In the genomic region with DNA sequence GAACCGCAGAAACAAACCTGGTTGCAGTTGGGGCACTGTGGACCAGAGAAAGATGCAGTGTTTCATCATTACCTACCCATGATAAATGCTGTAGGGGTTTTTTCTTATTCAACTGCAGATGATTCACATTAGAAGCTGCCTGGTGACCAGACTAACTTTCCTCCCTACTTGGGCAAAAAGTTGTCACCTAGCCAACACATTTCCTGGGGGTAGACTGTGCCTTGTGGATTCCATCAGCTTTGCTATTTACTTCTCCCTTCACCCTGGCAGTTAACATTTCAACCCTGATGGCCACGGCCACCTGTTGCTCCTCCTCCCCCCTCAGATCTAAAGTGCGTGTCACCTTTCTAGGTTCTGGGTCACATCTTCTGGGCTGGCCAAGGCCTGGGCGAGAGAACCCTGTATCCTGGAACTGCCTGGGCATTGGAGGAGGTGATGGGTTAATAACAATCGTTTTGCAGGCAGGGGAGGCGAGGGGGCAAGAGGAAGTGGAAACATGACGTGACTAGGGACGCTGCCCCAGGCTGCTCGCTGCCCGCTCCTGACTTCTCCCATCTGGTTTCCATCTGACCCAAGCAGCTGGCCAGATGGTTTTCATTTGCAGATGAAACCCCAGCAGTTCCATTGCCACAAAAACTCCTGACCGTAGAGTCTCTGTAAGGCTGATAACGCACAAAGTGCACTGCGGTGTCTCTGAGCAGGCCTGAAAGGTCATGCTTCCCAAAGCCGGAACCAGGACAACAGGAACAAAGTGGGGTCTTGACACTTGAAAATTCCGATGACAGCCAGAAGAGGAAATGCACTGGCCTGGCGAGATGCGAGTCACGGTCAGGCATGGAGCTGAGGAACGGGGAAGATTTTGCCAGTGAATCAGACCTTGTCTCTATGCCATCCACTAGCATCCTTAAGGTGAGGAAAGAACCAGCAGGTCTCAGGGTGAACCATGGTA, we compare ENCODE assay signal across 2 cellular contexts.
TF ChIP-seq lines count a peak whose summit lies in the region.

No MANE protein-coding gene starts in this region.

TF ChIP-seq in IMR-90, 13 proteins besides CTCF, POLR2A, EP300 and RAD21:
- no peak for TF ChIP-seq MAFK (IDR thresholded peaks at IDR 0.05; ENCODE audit: low read depth, low read length)
- TF ChIP-seq MXI1 (IDR thresholded peaks at IDR 0.05; ENCODE audit: borderline replicate concordance, low read depth, low read length): 0 out of 2 replicates have a peak, but pooled peaks have one; percentile 25
- TF ChIP-seq SMC3 (IDR thresholded peaks at IDR 0.05; ENCODE audit: low read depth, low read length): peak; percentile 2; the same call in 1 of the 2 replicates
- TF ChIP-seq MAZ (IDR thresholded peaks at IDR 0.05; ENCODE audit: borderline replicate concordance, low read depth, low read length): peak; percentile 34; the same call in 1 of the 2 replicates
- TF ChIP-seq, protein P1, sequence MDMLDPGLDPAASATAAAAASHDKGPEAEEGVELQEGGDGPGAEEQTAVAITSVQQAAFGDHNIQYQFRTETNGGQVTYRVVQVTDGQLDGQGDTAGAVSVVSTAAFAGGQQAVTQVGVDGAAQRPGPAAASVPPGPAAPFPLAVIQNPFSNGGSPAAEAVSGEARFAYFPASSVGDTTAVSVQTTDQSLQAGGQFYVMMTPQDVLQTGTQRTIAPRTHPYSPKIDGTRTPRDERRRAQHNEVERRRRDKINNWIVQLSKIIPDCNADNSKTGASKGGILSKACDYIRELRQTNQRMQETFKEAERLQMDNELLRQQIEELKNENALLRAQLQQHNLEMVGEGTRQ (IDR thresholded peaks at IDR 0.05; ENCODE audit: low read depth, low read length): no peak
- TF ChIP-seq NFE2L2 (IDR thresholded peaks at IDR 0.05; ENCODE audit: low read depth, low read length): 0 out of 2 replicates have a peak, but pooled peaks have one; percentile 5
- TF ChIP-seq FOS (IDR thresholded peaks at IDR 0.05; ENCODE audit: low read depth, low read length): peak; percentile 41; the same call in 1 of the 2 replicates
- peak; percentile 80 for TF ChIP-seq CEBPB (IDR thresholded peaks at IDR 0.05; ENCODE audit: low read depth, low read length)
- TF ChIP-seq BHLHE40 (IDR thresholded peaks at IDR 0.05; ENCODE audit: low read depth, low read length): 0 out of 2 replicates have a peak, but pooled peaks have one; percentile 40

TF ChIP-seq in GM12878, 131 proteins besides CTCF, POLR2A, EP300 and RAD21:
- TF ChIP-seq SPI1 (IDR thresholded peaks at IDR 0.05; ENCODE audit: borderline replicate concordance, insufficient read depth, low read depth, low read length): peak; percentile 70
- TF ChIP-seq, protein P2, sequence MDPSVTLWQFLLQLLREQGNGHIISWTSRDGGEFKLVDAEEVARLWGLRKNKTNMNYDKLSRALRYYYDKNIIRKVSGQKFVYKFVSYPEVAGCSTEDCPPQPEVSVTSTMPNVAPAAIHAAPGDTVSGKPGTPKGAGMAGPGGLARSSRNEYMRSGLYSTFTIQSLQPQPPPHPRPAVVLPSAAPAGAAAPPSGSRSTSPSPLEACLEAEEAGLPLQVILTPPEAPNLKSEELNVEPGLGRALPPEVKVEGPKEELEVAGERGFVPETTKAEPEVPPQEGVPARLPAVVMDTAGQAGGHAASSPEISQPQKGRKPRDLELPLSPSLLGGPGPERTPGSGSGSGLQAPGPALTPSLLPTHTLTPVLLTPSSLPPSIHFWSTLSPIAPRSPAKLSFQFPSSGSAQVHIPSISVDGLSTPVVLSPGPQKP (IDR thresholded peaks at IDR 0.05; ENCODE audit: low read depth, low read length): no peak
- TF ChIP-seq GABPA (IDR thresholded peaks at IDR 0.05; ENCODE audit: low read depth): no peak
TF ChIP-seq in GM12878: peak in this region for 1.
